In genomic region chr2:120890566-120891360, GRCh38 we compare ENCODE assay signal across 1 cellular context.
TF ChIP-seq lines count a peak whose summit lies in the region.

No MANE protein-coding gene starts in this region.

TF ChIP-seq in WTC11, 78 proteins besides CTCF, POLR2A, EP300 and RAD21:
- TF ChIP-seq, protein P1, sequence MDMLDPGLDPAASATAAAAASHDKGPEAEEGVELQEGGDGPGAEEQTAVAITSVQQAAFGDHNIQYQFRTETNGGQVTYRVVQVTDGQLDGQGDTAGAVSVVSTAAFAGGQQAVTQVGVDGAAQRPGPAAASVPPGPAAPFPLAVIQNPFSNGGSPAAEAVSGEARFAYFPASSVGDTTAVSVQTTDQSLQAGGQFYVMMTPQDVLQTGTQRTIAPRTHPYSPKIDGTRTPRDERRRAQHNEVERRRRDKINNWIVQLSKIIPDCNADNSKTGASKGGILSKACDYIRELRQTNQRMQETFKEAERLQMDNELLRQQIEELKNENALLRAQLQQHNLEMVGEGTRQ (CRISPR knock-in tag; IDR thresholded peaks at IDR 0.05) = no peak
- TF ChIP-seq ARID4B (CRISPR knock-in tag; IDR thresholded peaks at IDR 0.05; ENCODE audit: borderline replicate concordance) = no peak
- TF ChIP-seq, protein P2, sequence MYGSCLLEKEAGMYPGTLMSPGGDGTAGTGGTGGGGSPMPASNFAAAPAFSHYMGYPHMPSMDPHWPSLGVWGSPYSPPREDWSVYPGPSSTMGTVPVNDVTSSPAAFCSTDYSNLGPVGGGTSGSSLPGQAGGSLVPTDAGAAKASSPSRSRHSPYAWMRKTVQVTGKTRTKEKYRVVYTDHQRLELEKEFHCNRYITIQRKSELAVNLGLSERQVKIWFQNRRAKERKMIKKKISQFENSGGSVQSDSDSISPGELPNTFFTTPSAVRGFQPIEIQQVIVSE (CRISPR knock-in tag; IDR thresholded peaks at IDR 0.05; ENCODE audit: borderline replicate concordance) = no peak
- TF ChIP-seq JUN (CRISPR knock-in tag; IDR thresholded peaks at IDR 0.05) = no peak
- TF ChIP-seq ZNF416 (CRISPR knock-in tag; IDR thresholded peaks at IDR 0.05) = no peak
- TF ChIP-seq, protein P3, sequence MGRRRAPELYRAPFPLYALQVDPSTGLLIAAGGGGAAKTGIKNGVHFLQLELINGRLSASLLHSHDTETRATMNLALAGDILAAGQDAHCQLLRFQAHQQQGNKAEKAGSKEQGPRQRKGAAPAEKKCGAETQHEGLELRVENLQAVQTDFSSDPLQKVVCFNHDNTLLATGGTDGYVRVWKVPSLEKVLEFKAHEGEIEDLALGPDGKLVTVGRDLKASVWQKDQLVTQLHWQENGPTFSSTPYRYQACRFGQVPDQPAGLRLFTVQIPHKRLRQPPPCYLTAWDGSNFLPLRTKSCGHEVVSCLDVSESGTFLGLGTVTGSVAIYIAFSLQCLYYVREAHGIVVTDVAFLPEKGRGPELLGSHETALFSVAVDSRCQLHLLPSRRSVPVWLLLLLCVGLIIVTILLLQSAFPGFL (CRISPR knock-in tag; IDR thresholded peaks at IDR 0.05; ENCODE audit: borderline replicate concordance) = no peak
- no peak for TF ChIP-seq NFE2L1 (CRISPR knock-in tag; IDR thresholded peaks at IDR 0.05)
- no peak for TF ChIP-seq FOXJ3 (CRISPR knock-in tag; IDR thresholded peaks at IDR 0.05; ENCODE audit: borderline replicate concordance)
- no peak for TF ChIP-seq MLX (CRISPR knock-in tag; IDR thresholded peaks at IDR 0.05)
- TF ChIP-seq, protein P4, sequence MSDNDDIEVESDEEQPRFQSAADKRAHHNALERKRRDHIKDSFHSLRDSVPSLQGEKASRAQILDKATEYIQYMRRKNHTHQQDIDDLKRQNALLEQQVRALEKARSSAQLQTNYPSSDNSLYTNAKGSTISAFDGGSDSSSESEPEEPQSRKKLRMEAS (CRISPR knock-in tag; IDR thresholded peaks at IDR 0.05) = no peak
- no peak for TF ChIP-seq MXD4 (CRISPR knock-in tag; IDR thresholded peaks at IDR 0.05; ENCODE audit: borderline replicate concordance)
- TF ChIP-seq TEAD4 (CRISPR knock-in tag; IDR thresholded peaks at IDR 0.05) = no peak
- TF ChIP-seq AFF4 (CRISPR knock-in tag; IDR thresholded peaks at IDR 0.05; ENCODE audit: borderline replicate concordance) = no peak
- no peak for TF ChIP-seq SP1 (CRISPR knock-in tag; conservative IDR thresholded peaks at IDR 0.05)
- no peak for TF ChIP-seq SMAD3 (CRISPR knock-in tag; IDR thresholded peaks at IDR 0.05; ENCODE audit: borderline replicate concordance)
- TF ChIP-seq ZSCAN18 (CRISPR knock-in tag; IDR thresholded peaks at IDR 0.05) = no peak
- TF ChIP-seq NR3C1 (CRISPR knock-in tag; conservative IDR thresholded peaks at IDR 0.05; ENCODE audit: low read depth) = no peak
- TF ChIP-seq CBFB (CRISPR knock-in tag; IDR thresholded peaks at IDR 0.05; ENCODE audit: low read depth) = no peak
